14 cellular contexts compared by ENCODE assay signal in genomic region chr5:59661306-59661705, GRCh38.
DNase-seq lines count a peak whose midpoint lies in the region; ATAC-seq and TF ChIP-seq lines count a peak whose summit lies in the region.
"Had no signal": no experiment of that assay in that cellular context is flagged by ENCODE, and none has a peak within 500 bp of the region (broad histone marks: within the 10 kb centered on the region; RNA-seq: fewer than 3 reads in every experiment).

No MANE protein-coding gene starts in this region.

- H3K4me3 ChIP-seq in HEK293 (ENCODE audit: low read depth, low read length), result no peak overlapping the region
- no peak overlapping the region for H3K4me3 ChIP-seq in RWPE2 (ENCODE audit: severe bottlenecking)
- H3K4me3 ChIP-seq in skeletal muscle tissue (ENCODE audit: low read length in 3 of 3), result no peak overlapping the region
- H3K4me3 ChIP-seq: breast epithelium had no signal

- TF ChIP-seq CTCF in HEK293 (tag by site-specific recombination; IDR thresholded peaks at IDR 0.05) (no peak), RWPE2 (IDR thresholded peaks at IDR 0.05; ENCODE audit: poor library complexity, severe bottlenecking) (no peak)

- no peak overlapping the region for H3K4me3 Mint-ChIP-seq in activated CD8-positive, alpha-beta T cell treated with anti-CD3 and anti-CD28 coated beads, Interleukin-2, amount 10 ng/mL, durations not matched to agents 7 days and 5 days
- H3K4me3 Mint-ChIP-seq: activated naive CD4-positive, alpha-beta T cell treated with anti-CD3 and anti-CD28 coated beads for 36 hours; endodermal cell had no signal

- H3K27me3 ChIP-seq in RWPE2 (ENCODE audit: insufficient read depth, poor library complexity, severe bottlenecking) (no peaks in the 10 kb centered on the region), skeletal muscle tissue (ENCODE audit: control insufficient read depth in 3 of 3, insufficient read depth in 3 of 3, low read length in 3 of 3) (no peaks in the 10 kb centered on the region)
- H3K27me3 ChIP-seq: breast epithelium, upper lobe of left lung had no signal

- H3K36me3 Mint-ChIP-seq in activated CD8-positive, alpha-beta T cell treated with anti-CD3 and anti-CD28 coated beads, Interleukin-2, amount 10 ng/mL, durations not matched to agents 7 days and 5 days (ENCODE audit: low read depth), result no peaks in the 10 kb centered on the region
- H3K36me3 Mint-ChIP-seq: CD4-positive, alpha-beta memory T cell had no signal

- H3K36me3 ChIP-seq in HEK293 (ENCODE audit: control insufficient read depth in 2 of 2, insufficient read depth in 1 of 2, low read length in 2 of 2) (no peaks in the 10 kb centered on the region), RWPE2 (ENCODE audit: low read depth) (0 out of 2 replicates have a peak, but pooled peaks cover 3% of the 10 kb centered on the region), skeletal muscle tissue (ENCODE audit: control insufficient read depth in 3 of 3, insufficient read depth in 3 of 3, low read length in 3 of 3) (no peaks in the 10 kb centered on the region)
- H3K36me3 ChIP-seq: breast epithelium, upper lobe of left lung had no signal

- H3K9me3 ChIP-seq in HEK293 (ENCODE audit: control insufficient read depth, insufficient read depth, low read depth, low read length) (no peaks in the 10 kb centered on the region), RWPE2 (ENCODE audit: severe bottlenecking) (no peaks in the 10 kb centered on the region), skeletal muscle tissue (ENCODE audit: control insufficient read depth in 3 of 3, low read length in 3 of 3) (no peaks in the 10 kb centered on the region)
- H3K9me3 ChIP-seq: breast epithelium, upper lobe of left lung had no signal

- no peak overlapping the region for H3K27ac Mint-ChIP-seq in activated CD8-positive, alpha-beta T cell treated with anti-CD3 and anti-CD28 coated beads, Interleukin-2, amount 10 ng/mL, durations not matched to agents 7 days and 5 days
- H3K27ac Mint-ChIP-seq: activated naive CD4-positive, alpha-beta T cell treated with anti-CD3 and anti-CD28 coated beads for 36 hours; CD4-positive, alpha-beta memory T cell had no signal

- ATAC-seq in RWPE2 (ENCODE audit: low read depth), result peak; percentile 37; the same call in 2 of the 3 replicates
- no peak for ATAC-seq in activated CD8-positive, alpha-beta T cell treated with anti-CD3 and anti-CD28 coated beads, Interleukin-2, amount 10 ng/mL, durations not matched to agents 7 days and 5 days
- ATAC-seq in HG03469 (IDR thresholded peaks at IDR 0.05; ENCODE audit: unreplicated experiment), result no peak
- ATAC-seq in HG02852 (IDR thresholded peaks at IDR 0.05; ENCODE audit: unreplicated experiment), result no peak

- peak overlapping the region in 1 of 3 donors; percentile 63 for H3K9ac ChIP-seq in skeletal muscle tissue (ENCODE audit: low read depth in 1 of 3, low read length in 3 of 3)

- H3K27ac ChIP-seq in HEK293 (ENCODE audit: extremely low read depth, low read depth, low read length) (no peak overlapping the region), RWPE2 (ENCODE audit: poor library complexity, severe bottlenecking) (peak overlapping the region; percentile 11), skeletal muscle tissue (ENCODE audit: low read depth, low read length) (peak overlapping the region; percentile 46)

- CTCF ChIA-PET in HEK293 (lab: Yijun Ruan, JAX), result interaction anchor here (0.7 to 5.9 kb wide), 17 partner anchors 12 to 473 kb away, joined by 3 to 83 read pairs (median 5); no protein-coding TSS in a partner anchor
- CTCF ChIA-PET in activated CD8-positive, alpha-beta T cell treated with anti-CD3 and anti-CD28 coated beads, Interleukin-2, amount 10 ng/mL, durations not matched to agents 7 days and 5 days (lab: Charles Lee), result interaction anchor here (1.4 to 3.0 kb wide), 5 partner anchors 12 to 294 kb away, joined by 4 to 19 read pairs (median 5); no protein-coding TSS in a partner anchor

- DNase-seq in RWPE2 (ENCODE audit: low spot score) (no peak), iris pigment epithelial cell (ENCODE audit: low read depth) (peak; percentile 45), cerebellar cortex (ENCODE audit: low spot score) (no peak)
- no peak for DNase-seq in activated CD8-positive, alpha-beta T cell treated with anti-CD3 and anti-CD28 coated beads, Interleukin-2, amount 10 ng/mL, durations not matched to agents 7 days and 5 days
- DNase-seq: activated naive CD4-positive, alpha-beta T cell treated with anti-CD3 and anti-CD28 coated beads for 36 hours; CD4-positive, alpha-beta memory T cell; NCI-H226; upper lobe of left lung had no signal

- H3K27me3 Mint-ChIP-seq in activated CD8-positive, alpha-beta T cell treated with anti-CD3 and anti-CD28 coated beads, Interleukin-2, amount 10 ng/mL, durations not matched to agents 7 days and 5 days (ENCODE audit: low read depth), result no peaks in the 10 kb centered on the region
- H3K27me3 Mint-ChIP-seq: CD4-positive, alpha-beta memory T cell had no signal

- no peaks in the 10 kb centered on the region for H3K9me3 Mint-ChIP-seq in activated CD8-positive, alpha-beta T cell treated with anti-CD3 and anti-CD28 coated beads, Interleukin-2, amount 10 ng/mL, durations not matched to agents 7 days and 5 days (ENCODE audit: insufficient read depth)
- H3K9me3 Mint-ChIP-seq: activated naive CD4-positive, alpha-beta T cell treated with anti-CD3 and anti-CD28 coated beads for 36 hours; CD4-positive, alpha-beta memory T cell; endodermal cell had no signal

- H3K4me1 ChIP-seq in HEK293 (ENCODE audit: control insufficient read depth, insufficient read depth, low read length) (peaks cover 2% of the 10 kb centered on the region; the same call in 1 of the 2 replicates), RWPE2 (ENCODE audit: insufficient read depth, poor library complexity, severe bottlenecking) (peaks cover 21% of the 10 kb centered on the region), skeletal muscle tissue (ENCODE audit: control insufficient read depth in 3 of 3, insufficient read depth in 3 of 3, low read length in 3 of 3) (peaks cover 10 to 19% (median 11%) of the 10 kb centered on the region in 3 donors)
- H3K4me1 ChIP-seq: breast epithelium had no signal

- POLR2A ChIA-PET in HEK293 (lab: Yijun Ruan, JAX), result no interaction called here
- POLR2A ChIA-PET in activated CD8-positive, alpha-beta T cell treated with anti-CD3 and anti-CD28 coated beads, Interleukin-2, amount 10 ng/mL, durations not matched to agents 7 days and 5 days (lab: Charles Lee), result no interaction called here

- peaks cover 15% of the 10 kb centered on the region for H3K4me1 Mint-ChIP-seq in activated CD8-positive, alpha-beta T cell treated with anti-CD3 and anti-CD28 coated beads, Interleukin-2, amount 10 ng/mL, durations not matched to agents 7 days and 5 days (ENCODE audit: low read depth)

TF ChIP-seq in HEK293, 187 proteins besides CTCF, POLR2A, EP300 and RAD21:
- TF ChIP-seq ZNF664 (tag by site-specific recombination; IDR thresholded peaks at IDR 0.05) (0 out of 2 replicates have a peak, but pooled peaks have one; percentile 18), BCL6B (tag by site-specific recombination; IDR thresholded peaks at IDR 0.05) (peak; percentile 54), ZNF24 (tag by site-specific recombination; IDR thresholded peaks at IDR 0.05) (no peak)
